ENCODE assay signal across 9 cellular contexts in genomic region chr1:206713910-206714312, GRCh38. TPM values are rescaled to one million over a fixed set of nuclear protein-coding genes. Genes with fewer than 3 reads are reported as not detected.
DNase-seq lines count a peak whose midpoint lies in the region; ATAC-seq and TF ChIP-seq lines count a peak whose summit lies in the region.
"Had no signal": no experiment of that assay in that cellular context is flagged by ENCODE, and none has a peak within 500 bp of the region (broad histone marks: within the 10 kb centered on the region; RNA-seq: fewer than 3 reads in every experiment).

No MANE protein-coding gene starts in this region.

- ATAC-seq in left ventricle myocardium superior (no peak), memory B cell (ENCODE audit: low read depth) (no peak), GM19395 (IDR thresholded peaks at IDR 0.05; ENCODE audit: unreplicated experiment) (no peak)
- ATAC-seq in activated CD8-positive, alpha-beta T cell treated with anti-CD3 and anti-CD28 coated beads, Interleukin-2, amount 10 ng/mL, durations not matched to agents 7 days and 5 days, result no peak

- intact Hi-C loops in left ventricle myocardium superior (cut with micrococcal nuclease), result no loop called here
- intact Hi-C loops in uterus (cut with DNase I; ENCODE audit: low total_unique reads), result no loop called here

- H3K27ac Mint-ChIP-seq in activated CD8-positive, alpha-beta T cell treated with anti-CD3 and anti-CD28 coated beads, Interleukin-2, amount 10 ng/mL, durations not matched to agents 7 days and 5 days, result peak overlapping the region; percentile 69
- H3K27ac Mint-ChIP-seq in memory B cell, result no peak overlapping the region

- no peak overlapping the region for H3K4me3 ChIP-seq in right atrium auricular region
- H3K4me3 ChIP-seq in uterus, result no peak overlapping the region

- H3K4me3 Mint-ChIP-seq in activated CD8-positive, alpha-beta T cell treated with anti-CD3 and anti-CD28 coated beads, Interleukin-2, amount 10 ng/mL, durations not matched to agents 7 days and 5 days, result no peak overlapping the region
- H3K4me3 Mint-ChIP-seq in memory B cell, result peak overlapping the region; percentile 13

- no peaks in the 10 kb centered on the region for H3K36me3 ChIP-seq in right atrium auricular region
- no peaks in the 10 kb centered on the region for H3K36me3 ChIP-seq in uterus

- peak overlapping the region; percentile 58 to 75 for H3K27ac ChIP-seq in right atrium auricular region
- H3K27ac ChIP-seq in uterus, result peak overlapping the region; percentile 45 to 67

- H3K27me3 Mint-ChIP-seq in activated CD8-positive, alpha-beta T cell treated with anti-CD3 and anti-CD28 coated beads, Interleukin-2, amount 10 ng/mL, durations not matched to agents 7 days and 5 days (ENCODE audit: low read depth), result no peaks in the 10 kb centered on the region
- no peaks in the 10 kb centered on the region for H3K27me3 Mint-ChIP-seq in memory B cell

- H3K4me1 Mint-ChIP-seq in activated CD8-positive, alpha-beta T cell treated with anti-CD3 and anti-CD28 coated beads, Interleukin-2, amount 10 ng/mL, durations not matched to agents 7 days and 5 days (ENCODE audit: low read depth), result peaks cover 78% of the 10 kb centered on the region
- peaks cover 64% of the 10 kb centered on the region for H3K4me1 Mint-ChIP-seq in memory B cell

- POLR2A ChIA-PET in activated CD8-positive, alpha-beta T cell treated with anti-CD3 and anti-CD28 coated beads, Interleukin-2, amount 10 ng/mL, durations not matched to agents 7 days and 5 days (lab: Charles Lee), result no interaction called here

- TF ChIP-seq CTCF in right atrium auricular region (IDR thresholded peaks at IDR 0.05) (no peak), uterus (IDR thresholded peaks at IDR 0.05) (no peak)

- H3K9me3 Mint-ChIP-seq in activated CD8-positive, alpha-beta T cell treated with anti-CD3 and anti-CD28 coated beads, Interleukin-2, amount 10 ng/mL, durations not matched to agents 7 days and 5 days (ENCODE audit: insufficient read depth), result no peaks in the 10 kb centered on the region
- H3K9me3 Mint-ChIP-seq in memory B cell, result no peaks in the 10 kb centered on the region

- H3K27me3 ChIP-seq in right atrium auricular region, result no peaks in the 10 kb centered on the region
- H3K27me3 ChIP-seq in uterus, result no peaks in the 10 kb centered on the region

- DNase-seq in right atrium auricular region (ENCODE audit: low spot score), result no peak
- no peak for DNase-seq in left ventricle myocardium superior
- DNase-seq in activated CD8-positive, alpha-beta T cell treated with anti-CD3 and anti-CD28 coated beads, Interleukin-2, amount 10 ng/mL, durations not matched to agents 7 days and 5 days, result no peak
- DNase-seq in memory B cell (ENCODE audit: low spot score in 2 of 2), result no peak
- no peak for DNase-seq in uterus
- no peak for DNase-seq in DMS114 treated with DMSO at 0.1 percent for 48 hours (lab: John Stamatoyannopoulos, UW; ENCODE audit: unreplicated experiment)
- no peak for DNase-seq in AG08396 (ENCODE audit: low spot score)
- DNase-seq: Kasumi-1 had no signal

- H3K36me3 Mint-ChIP-seq in activated CD8-positive, alpha-beta T cell treated with anti-CD3 and anti-CD28 coated beads, Interleukin-2, amount 10 ng/mL, durations not matched to agents 7 days and 5 days (ENCODE audit: low read depth), result peaks cover 2% of the 10 kb centered on the region
- peaks cover 6% of the 10 kb centered on the region for H3K36me3 Mint-ChIP-seq in memory B cell

- H3K9me3 ChIP-seq in right atrium auricular region (no peaks in the 10 kb centered on the region), uterus (no peaks in the 10 kb centered on the region)

- TF ChIP-seq POLR2A in uterus (IDR thresholded peaks at IDR 0.05), result no peak

- CTCF ChIA-PET in activated CD8-positive, alpha-beta T cell treated with anti-CD3 and anti-CD28 coated beads, Interleukin-2, amount 10 ng/mL, durations not matched to agents 7 days and 5 days (lab: Charles Lee), result interaction anchor here (0.6 to 5.3 kb wide), 11 partner anchors 11 to 212 kb away, joined by 3 to 60 read pairs (median 11); no protein-coding TSS in a partner anchor

- peaks cover 0 to 92% of the 10 kb centered on the region in 2 donors for H3K4me1 ChIP-seq in right atrium auricular region
- H3K4me1 ChIP-seq in uterus, result peaks cover 4 to 13% of the 10 kb centered on the region in 2 donors

RNA-seq across cellular contexts. Expression of gene MAPKAPK2, which starts 29.2 kb away (rescaled TPM):
- 100 to 1,000 TPM; 136 to 158 TPM for total RNA-seq in right atrium auricular region
- 228 TPM for total RNA-seq in left ventricle myocardium superior
- 10 to 100 TPM; 59.0 to 61.3 TPM for total RNA-seq in activated CD8-positive, alpha-beta T cell treated with anti-CD3 and anti-CD28 coated beads, Interleukin-2, amount 10 ng/mL, durations not matched to agents 7 days and 5 days
- total RNA-seq in uterus, result 10 to 100 TPM; 17.1 to 89.2 (median 27.4) TPM

RNA-seq across cellular contexts. Expression of gene IL19, which starts 56.7 kb away (rescaled TPM):
- total RNA-seq in right atrium auricular region, result not detected
- total RNA-seq in left ventricle myocardium superior, result not detected
- total RNA-seq in activated CD8-positive, alpha-beta T cell treated with anti-CD3 and anti-CD28 coated beads, Interleukin-2, amount 10 ng/mL, durations not matched to agents 7 days and 5 days, result not detected
- under 1 TPM in 1 of 4 donors, not detected in 3; 0.76 TPM for total RNA-seq in uterus

RNA-seq across cellular contexts. Expression of gene IL10, which starts 58.4 kb away (rescaled TPM):
- 1 to 10 TPM in 1 of 2 donors, under 1 TPM in 1; 0.93 to 3.1 TPM for total RNA-seq in right atrium auricular region
- total RNA-seq in left ventricle myocardium superior, result 0.37 TPM
- under 1 TPM in 1 of 2 experiments, not detected in 1; 0.32 TPM for total RNA-seq in activated CD8-positive, alpha-beta T cell treated with anti-CD3 and anti-CD28 coated beads, Interleukin-2, amount 10 ng/mL, durations not matched to agents 7 days and 5 days
- 1 to 10 TPM in 1 of 4 donors, under 1 TPM in 1, not detected in 2; 0.55 to 3.2 TPM for total RNA-seq in uterus
